ENCODE assay signal across 1 cellular context in the genomic region with DNA sequence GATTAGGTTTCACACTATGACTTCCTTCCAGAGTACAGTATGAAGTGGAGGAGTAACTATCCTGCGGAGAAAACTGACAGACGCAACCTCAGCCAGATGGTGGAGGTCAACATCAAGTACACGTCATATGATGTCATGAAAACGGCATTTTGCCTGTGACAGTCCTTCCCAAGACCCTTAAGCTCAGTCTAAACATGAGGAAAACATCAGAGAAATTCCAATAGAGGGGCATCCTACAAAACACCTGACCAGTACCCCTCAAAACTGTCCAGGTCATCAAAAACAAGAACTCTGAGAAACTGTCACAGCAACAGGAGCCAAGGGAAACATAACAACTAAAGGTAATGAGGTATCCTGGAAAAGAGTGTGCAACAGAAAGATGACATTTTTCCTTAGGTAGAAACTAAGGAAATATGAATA.
A peak's percentile ranks its signal among the peaks of the same experiment; 100 is the strongest.
TF ChIP-seq lines count a peak whose summit lies in the region.

No MANE protein-coding gene starts in this region.

TF ChIP-seq in K562, 482 proteins besides CTCF, POLR2A, EP300 and RAD21 (continued from another document):
- TF ChIP-seq, protein P1, sequence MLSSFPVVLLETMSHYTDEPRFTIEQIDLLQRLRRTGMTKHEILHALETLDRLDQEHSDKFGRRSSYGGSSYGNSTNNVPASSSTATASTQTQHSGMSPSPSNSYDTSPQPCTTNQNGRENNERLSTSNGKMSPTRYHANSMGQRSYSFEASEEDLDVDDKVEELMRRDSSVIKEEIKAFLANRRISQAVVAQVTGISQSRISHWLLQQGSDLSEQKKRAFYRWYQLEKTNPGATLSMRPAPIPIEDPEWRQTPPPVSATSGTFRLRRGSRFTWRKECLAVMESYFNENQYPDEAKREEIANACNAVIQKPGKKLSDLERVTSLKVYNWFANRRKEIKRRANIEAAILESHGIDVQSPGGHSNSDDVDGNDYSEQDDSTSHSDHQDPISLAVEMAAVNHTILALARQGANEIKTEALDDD (IDR thresholded peaks at IDR 0.05) = peak; percentile 40; the same call in 1 of the 2 replicates
- TF ChIP-seq ZNF584 (CRISPR knock-in tag; IDR thresholded peaks at IDR 0.05; ENCODE audit: low read depth) (peak; percentile 67; the same call in 1 of the 2 replicates), ATF7 (IDR thresholded peaks at IDR 0.05) (peak; percentile 81), CSDE1 (IDR thresholded peaks at IDR 0.05) (0 out of 4 replicates have a peak, but pooled peaks of 1 of the 2 experiments have one; percentile 42), CXXC5 (CRISPR knock-in tag; IDR thresholded peaks at IDR 0.05) (peak; percentile 33), POLR3G (IDR thresholded peaks at IDR 0.05; ENCODE audit: extremely low read depth, insufficient read length, insufficient replicate concordance) (no peak)
- TF ChIP-seq, protein P2, sequence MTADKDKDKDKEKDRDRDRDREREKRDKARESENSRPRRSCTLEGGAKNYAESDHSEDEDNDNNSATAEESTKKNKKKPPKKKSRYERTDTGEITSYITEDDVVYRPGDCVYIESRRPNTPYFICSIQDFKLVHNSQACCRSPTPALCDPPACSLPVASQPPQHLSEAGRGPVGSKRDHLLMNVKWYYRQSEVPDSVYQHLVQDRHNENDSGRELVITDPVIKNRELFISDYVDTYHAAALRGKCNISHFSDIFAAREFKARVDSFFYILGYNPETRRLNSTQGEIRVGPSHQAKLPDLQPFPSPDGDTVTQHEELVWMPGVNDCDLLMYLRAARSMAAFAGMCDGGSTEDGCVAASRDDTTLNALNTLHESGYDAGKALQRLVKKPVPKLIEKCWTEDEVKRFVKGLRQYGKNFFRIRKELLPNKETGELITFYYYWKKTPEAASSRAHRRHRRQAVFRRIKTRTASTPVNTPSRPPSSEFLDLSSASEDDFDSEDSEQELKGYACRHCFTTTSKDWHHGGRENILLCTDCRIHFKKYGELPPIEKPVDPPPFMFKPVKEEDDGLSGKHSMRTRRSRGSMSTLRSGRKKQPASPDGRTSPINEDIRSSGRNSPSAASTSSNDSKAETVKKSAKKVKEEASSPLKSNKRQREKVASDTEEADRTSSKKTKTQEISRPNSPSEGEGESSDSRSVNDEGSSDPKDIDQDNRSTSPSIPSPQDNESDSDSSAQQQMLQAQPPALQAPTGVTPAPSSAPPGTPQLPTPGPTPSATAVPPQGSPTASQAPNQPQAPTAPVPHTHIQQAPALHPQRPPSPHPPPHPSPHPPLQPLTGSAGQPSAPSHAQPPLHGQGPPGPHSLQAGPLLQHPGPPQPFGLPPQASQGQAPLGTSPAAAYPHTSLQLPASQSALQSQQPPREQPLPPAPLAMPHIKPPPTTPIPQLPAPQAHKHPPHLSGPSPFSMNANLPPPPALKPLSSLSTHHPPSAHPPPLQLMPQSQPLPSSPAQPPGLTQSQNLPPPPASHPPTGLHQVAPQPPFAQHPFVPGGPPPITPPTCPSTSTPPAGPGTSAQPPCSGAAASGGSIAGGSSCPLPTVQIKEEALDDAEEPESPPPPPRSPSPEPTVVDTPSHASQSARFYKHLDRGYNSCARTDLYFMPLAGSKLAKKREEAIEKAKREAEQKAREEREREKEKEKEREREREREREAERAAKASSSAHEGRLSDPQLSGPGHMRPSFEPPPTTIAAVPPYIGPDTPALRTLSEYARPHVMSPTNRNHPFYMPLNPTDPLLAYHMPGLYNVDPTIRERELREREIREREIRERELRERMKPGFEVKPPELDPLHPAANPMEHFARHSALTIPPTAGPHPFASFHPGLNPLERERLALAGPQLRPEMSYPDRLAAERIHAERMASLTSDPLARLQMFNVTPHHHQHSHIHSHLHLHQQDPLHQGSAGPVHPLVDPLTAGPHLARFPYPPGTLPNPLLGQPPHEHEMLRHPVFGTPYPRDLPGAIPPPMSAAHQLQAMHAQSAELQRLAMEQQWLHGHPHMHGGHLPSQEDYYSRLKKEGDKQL (CRISPR knock-in tag; IDR thresholded peaks at IDR 0.05; ENCODE audit: borderline replicate concordance) = no peak
TF ChIP-seq in K562: peak in this region for 39.
